Comparison of ENCODE assay signal across 1 cellular context in the genomic region with DNA sequence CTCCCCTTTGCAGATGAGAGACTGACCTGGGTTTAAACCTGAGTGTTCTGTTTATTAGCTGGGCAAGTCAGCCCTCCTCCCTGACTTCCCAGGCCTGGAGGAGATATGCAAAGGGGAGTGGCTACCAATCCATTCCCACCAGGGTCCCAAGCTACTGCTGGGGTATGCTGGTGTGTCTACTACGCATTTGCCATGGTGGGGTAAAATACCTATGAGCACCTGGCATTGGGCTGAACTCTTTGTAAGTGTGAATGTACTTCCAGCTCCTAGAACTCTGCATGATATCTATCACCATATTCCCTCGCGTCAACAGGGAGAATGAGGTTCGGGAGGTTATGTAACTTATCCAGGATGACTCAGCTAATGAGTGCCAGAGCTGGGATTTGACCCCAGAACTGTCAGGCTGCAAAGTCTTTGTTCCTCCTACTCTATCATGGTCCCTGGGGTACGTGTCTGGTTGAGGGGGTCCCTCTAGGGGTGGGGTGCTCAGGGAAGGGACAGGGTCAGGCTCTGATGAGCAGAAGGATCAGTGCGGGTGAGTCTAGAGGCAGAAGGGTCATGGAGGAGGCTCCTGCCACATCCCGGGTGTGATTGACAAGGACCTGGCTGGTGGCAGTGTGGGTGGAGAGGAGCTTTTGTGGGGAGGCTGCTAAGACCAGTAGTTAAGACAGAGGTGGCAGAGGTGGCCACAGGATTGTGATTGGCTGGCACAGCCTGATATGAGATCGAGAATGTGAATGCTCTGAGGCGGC.
TF ChIP-seq lines count a peak whose summit lies in the region.

No MANE protein-coding gene starts in this region.

TF ChIP-seq in K562, 482 proteins besides CTCF, POLR2A, EP300 and RAD21 (continued from another document and continues in another):
- TF ChIP-seq, protein P1, sequence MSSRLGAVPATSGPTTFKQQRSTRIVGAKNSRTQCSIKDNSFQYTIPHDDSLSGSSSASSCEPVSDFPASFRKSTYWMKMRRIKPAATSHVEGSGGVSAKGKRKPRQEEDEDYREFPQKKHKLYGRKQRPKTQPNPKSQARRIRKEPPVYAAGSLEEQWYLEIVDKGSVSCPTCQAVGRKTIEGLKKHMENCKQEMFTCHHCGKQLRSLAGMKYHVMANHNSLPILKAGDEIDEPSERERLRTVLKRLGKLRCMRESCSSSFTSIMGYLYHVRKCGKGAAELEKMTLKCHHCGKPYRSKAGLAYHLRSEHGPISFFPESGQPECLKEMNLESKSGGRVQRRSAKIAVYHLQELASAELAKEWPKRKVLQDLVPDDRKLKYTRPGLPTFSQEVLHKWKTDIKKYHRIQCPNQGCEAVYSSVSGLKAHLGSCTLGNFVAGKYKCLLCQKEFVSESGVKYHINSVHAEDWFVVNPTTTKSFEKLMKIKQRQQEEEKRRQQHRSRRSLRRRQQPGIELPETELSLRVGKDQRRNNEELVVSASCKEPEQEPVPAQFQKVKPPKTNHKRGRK (tag; IDR thresholded peaks at IDR 0.05): no peak
- TF ChIP-seq SAFB (IDR thresholded peaks at IDR 0.05; ENCODE audit: borderline replicate concordance, low read depth, low read length) (no peak), TAF1 (IDR thresholded peaks at IDR 0.05; ENCODE audit: control insufficient read depth, extremely low read depth, insufficient read depth, low read length, severe bottlenecking) (no peak), CLOCK (CRISPR knock-in tag; IDR thresholded peaks at IDR 0.05; ENCODE audit: borderline replicate concordance) (no peak), COPS2 (conservative IDR thresholded peaks at IDR 0.05) (no peak), ESRRA (IDR thresholded peaks at IDR 0.05; ENCODE audit: borderline replicate concordance, low read depth) (no peak), HDAC1 (IDR thresholded peaks at IDR 0.05) (peak in 1 of 2 experiments; percentile 55; a peak in 1 of 4 replicates), SREBF2 (CRISPR knock-in tag; IDR thresholded peaks at IDR 0.05) (no peak), MXI1 (IDR thresholded peaks at IDR 0.05; ENCODE audit: low read depth, low read length) (no peak), TCF7L2 (IDR thresholded peaks at IDR 0.05; ENCODE audit: low read depth, low read length) (no peak), GABPB2 (CRISPR knock-in tag; conservative IDR thresholded peaks at IDR 0.05) (no peak), FOXM1 (IDR thresholded peaks at IDR 0.05; ENCODE audit: low read depth) (no peak), FOXM1 (CRISPR knock-in tag; IDR thresholded peaks at IDR 0.05; ENCODE audit: low read depth) (no peak), EZH2 (IDR thresholded peaks at IDR 0.05; ENCODE audit: borderline replicate concordance, low read depth, low read length) (no peak), BHLHE40 (IDR thresholded peaks at IDR 0.05; ENCODE audit: low read length) (0 out of 2 replicates have a peak, but pooled peaks have one; percentile 13), ELF2 (CRISPR knock-in tag; IDR thresholded peaks at IDR 0.05) (no peak), ZBED1 (IDR thresholded peaks at IDR 0.05) (no peak), JUN (IDR thresholded peaks at IDR 0.05; ENCODE audit: borderline replicate concordance, low read depth, low read length) (peak; percentile 56; the same call in 1 of the 2 replicates), JUN (CRISPR knock-in tag; IDR thresholded peaks at IDR 0.05; ENCODE audit: borderline replicate concordance) (no peak), ZNF407 (IDR thresholded peaks at IDR 0.05; ENCODE audit: low read depth) (no peak), MTA3 (IDR thresholded peaks at IDR 0.05; ENCODE audit: borderline replicate concordance) (peak; percentile 35; the same call in 1 of the 2 replicates), C11orf30 (IDR thresholded peaks at IDR 0.05; ENCODE audit: low read depth) (peak; percentile 83), ZNF197 (CRISPR knock-in tag; IDR thresholded peaks at IDR 0.05; ENCODE audit: low read depth) (no peak), MBD2 (IDR thresholded peaks at IDR 0.05; ENCODE audit: borderline replicate concordance, low read depth) (no peak), ZNF431 (CRISPR knock-in tag; IDR thresholded peaks at IDR 0.05) (no peak), CREM (IDR thresholded peaks at IDR 0.05; ENCODE audit: low read depth) (no peak), ZFP1 (CRISPR knock-in tag; IDR thresholded peaks at IDR 0.05) (no peak)
- TF ChIP-seq, protein P2, sequence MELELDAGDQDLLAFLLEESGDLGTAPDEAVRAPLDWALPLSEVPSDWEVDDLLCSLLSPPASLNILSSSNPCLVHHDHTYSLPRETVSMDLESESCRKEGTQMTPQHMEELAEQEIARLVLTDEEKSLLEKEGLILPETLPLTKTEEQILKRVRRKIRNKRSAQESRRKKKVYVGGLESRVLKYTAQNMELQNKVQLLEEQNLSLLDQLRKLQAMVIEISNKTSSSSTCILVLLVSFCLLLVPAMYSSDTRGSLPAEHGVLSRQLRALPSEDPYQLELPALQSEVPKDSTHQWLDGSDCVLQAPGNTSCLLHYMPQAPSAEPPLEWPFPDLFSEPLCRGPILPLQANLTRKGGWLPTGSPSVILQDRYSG (tag; conservative IDR thresholded peaks at IDR 0.05; ENCODE audit: low read depth): no peak
- TF ChIP-seq, protein P3, sequence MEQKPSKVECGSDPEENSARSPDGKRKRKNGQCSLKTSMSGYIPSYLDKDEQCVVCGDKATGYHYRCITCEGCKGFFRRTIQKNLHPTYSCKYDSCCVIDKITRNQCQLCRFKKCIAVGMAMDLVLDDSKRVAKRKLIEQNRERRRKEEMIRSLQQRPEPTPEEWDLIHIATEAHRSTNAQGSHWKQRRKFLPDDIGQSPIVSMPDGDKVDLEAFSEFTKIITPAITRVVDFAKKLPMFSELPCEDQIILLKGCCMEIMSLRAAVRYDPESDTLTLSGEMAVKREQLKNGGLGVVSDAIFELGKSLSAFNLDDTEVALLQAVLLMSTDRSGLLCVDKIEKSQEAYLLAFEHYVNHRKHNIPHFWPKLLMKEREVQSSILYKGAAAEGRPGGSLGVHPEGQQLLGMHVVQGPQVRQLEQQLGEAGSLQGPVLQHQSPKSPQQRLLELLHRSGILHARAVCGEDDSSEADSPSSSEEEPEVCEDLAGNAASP (IDR thresholded peaks at IDR 0.05): no peak
- TF ChIP-seq, protein P4, sequence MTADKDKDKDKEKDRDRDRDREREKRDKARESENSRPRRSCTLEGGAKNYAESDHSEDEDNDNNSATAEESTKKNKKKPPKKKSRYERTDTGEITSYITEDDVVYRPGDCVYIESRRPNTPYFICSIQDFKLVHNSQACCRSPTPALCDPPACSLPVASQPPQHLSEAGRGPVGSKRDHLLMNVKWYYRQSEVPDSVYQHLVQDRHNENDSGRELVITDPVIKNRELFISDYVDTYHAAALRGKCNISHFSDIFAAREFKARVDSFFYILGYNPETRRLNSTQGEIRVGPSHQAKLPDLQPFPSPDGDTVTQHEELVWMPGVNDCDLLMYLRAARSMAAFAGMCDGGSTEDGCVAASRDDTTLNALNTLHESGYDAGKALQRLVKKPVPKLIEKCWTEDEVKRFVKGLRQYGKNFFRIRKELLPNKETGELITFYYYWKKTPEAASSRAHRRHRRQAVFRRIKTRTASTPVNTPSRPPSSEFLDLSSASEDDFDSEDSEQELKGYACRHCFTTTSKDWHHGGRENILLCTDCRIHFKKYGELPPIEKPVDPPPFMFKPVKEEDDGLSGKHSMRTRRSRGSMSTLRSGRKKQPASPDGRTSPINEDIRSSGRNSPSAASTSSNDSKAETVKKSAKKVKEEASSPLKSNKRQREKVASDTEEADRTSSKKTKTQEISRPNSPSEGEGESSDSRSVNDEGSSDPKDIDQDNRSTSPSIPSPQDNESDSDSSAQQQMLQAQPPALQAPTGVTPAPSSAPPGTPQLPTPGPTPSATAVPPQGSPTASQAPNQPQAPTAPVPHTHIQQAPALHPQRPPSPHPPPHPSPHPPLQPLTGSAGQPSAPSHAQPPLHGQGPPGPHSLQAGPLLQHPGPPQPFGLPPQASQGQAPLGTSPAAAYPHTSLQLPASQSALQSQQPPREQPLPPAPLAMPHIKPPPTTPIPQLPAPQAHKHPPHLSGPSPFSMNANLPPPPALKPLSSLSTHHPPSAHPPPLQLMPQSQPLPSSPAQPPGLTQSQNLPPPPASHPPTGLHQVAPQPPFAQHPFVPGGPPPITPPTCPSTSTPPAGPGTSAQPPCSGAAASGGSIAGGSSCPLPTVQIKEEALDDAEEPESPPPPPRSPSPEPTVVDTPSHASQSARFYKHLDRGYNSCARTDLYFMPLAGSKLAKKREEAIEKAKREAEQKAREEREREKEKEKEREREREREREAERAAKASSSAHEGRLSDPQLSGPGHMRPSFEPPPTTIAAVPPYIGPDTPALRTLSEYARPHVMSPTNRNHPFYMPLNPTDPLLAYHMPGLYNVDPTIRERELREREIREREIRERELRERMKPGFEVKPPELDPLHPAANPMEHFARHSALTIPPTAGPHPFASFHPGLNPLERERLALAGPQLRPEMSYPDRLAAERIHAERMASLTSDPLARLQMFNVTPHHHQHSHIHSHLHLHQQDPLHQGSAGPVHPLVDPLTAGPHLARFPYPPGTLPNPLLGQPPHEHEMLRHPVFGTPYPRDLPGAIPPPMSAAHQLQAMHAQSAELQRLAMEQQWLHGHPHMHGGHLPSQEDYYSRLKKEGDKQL (CRISPR knock-in tag; IDR thresholded peaks at IDR 0.05; ENCODE audit: borderline replicate concordance): no peak
- TF ChIP-seq, protein P5, sequence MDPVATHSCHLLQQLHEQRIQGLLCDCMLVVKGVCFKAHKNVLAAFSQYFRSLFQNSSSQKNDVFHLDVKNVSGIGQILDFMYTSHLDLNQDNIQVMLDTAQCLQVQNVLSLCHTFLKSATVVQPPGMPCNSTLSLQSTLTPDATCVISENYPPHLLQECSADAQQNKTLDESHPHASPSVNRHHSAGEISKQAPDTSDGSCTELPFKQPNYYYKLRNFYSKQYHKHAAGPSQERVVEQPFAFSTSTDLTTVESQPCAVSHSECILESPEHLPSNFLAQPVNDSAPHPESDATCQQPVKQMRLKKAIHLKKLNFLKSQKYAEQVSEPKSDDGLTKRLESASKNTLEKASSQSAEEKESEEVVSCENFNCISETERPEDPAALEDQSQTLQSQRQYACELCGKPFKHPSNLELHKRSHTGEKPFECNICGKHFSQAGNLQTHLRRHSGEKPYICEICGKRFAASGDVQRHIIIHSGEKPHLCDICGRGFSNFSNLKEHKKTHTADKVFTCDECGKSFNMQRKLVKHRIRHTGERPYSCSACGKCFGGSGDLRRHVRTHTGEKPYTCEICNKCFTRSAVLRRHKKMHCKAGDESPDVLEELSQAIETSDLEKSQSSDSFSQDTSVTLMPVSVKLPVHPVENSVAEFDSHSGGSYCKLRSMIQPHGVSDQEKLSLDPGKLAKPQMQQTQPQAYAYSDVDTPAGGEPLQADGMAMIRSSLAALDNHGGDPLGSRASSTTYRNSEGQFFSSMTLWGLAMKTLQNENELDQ (CRISPR knock-in tag; IDR thresholded peaks at IDR 0.05; ENCODE audit: borderline replicate concordance): no peak
